In the genomic region with DNA sequence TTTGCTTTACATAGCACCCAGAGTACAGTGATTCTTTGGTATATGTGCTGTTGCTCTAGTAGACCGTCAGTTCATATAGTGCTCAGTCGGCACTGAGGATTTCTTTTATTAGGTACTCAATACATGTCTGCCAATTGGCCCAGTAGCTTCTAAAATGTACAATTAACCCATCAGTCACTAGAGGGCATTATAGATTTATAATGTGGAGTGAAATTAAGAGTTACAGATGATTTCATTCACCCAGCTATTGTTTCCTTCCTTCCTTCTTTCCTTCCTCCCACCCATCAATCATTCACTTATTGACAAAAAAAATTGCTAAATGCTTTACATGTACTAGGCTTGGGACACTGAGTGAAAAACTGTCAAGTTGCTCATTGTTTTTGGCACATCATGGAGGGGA, we compare ENCODE assay signal across 9 cellular contexts.
DNase-seq lines count a peak whose midpoint lies in the region; FAIRE-seq and TF ChIP-seq lines count a peak whose summit lies in the region.
"Had no signal": no experiment of that assay in that cellular context is flagged by ENCODE, and none has a peak within 500 bp of the region (broad histone marks: within the 10 kb centered on the region; RNA-seq: fewer than 3 reads in every experiment).

No MANE protein-coding gene starts in this region.

- H3K23me2 ChIP-seq in H1 (ENCODE audit: low read depth, low read length), result no peaks in the 10 kb centered on the region

- H3K4me2 ChIP-seq in H1 (ENCODE audit: insufficient read depth in 1 of 2, low read depth in 2 of 2, low read length in 2 of 2), result no peak overlapping the region
- no peak overlapping the region for H3K4me2 ChIP-seq in smooth muscle cell

- WGBS in H1 (ENCODE audit: extremely low coverage in 1 of 2, insufficient coverage in 1 of 2, insufficient read length in 1 of 2, insufficient replicate concordance in 2 of 2, low coverage in 1 of 2, low lambda C conversion rate in 2 of 2, missing lambda C conversion rate in 1 of 2), 2 experiments, result 84% methylated on average over 2 of the region's 2 CpGs; no CpG with 5 or more reads in 1 of the 2 experiments
- WGBS in smooth muscle cell (ENCODE audit: low lambda C conversion rate), result 65% methylated on average over 2 of the region's 2 CpGs

- H3K9ac ChIP-seq in H1 (replicated peaks in 1 of 4; ENCODE audit: extremely low read depth in 1 of 4, low read depth in 3 of 4, low read length in 3 of 4) (no peak overlapping the region), smooth muscle cell (ENCODE audit: low read depth) (no peak overlapping the region)

- H2BK12ac ChIP-seq in H1 (ENCODE audit: low read depth, low read length), result no peak overlapping the region

- peak; percentile 57 to 61 for TF ChIP-seq RAD21 in H1 (IDR thresholded peaks at IDR 0.05 in 1 of 2, conservative IDR thresholded peaks at IDR 0.05 in 1 of 2; ENCODE audit: low read depth in 2 of 2, low read length in 2 of 2)

- H3F3A ChIP-seq in smooth muscle cell (ENCODE audit: low read depth), result no peaks in the 10 kb centered on the region

- H3K4me3 Mint-ChIP-seq in MCF 10A (ENCODE audit: unreplicated experiment), result no peak overlapping the region

- H4K20me1 ChIP-seq in H1 (replicated peaks in 1 of 2; ENCODE audit: control insufficient read depth in 1 of 2, insufficient read depth in 2 of 2, low read length in 2 of 2) (no peaks in the 10 kb centered on the region), smooth muscle cell (ENCODE audit: low read depth) (no peaks in the 10 kb centered on the region)

- H3K4me3 ChIP-seq in breast epithelium, result no peak overlapping the region
- H3K4me3 ChIP-seq in H1 (ENCODE audit: extremely low read depth in 1 of 4, insufficient read depth in 2 of 4, low read depth in 3 of 4, low read length in 4 of 4), result no peak overlapping the region
- H3K4me3 ChIP-seq in smooth muscle cell, result no peak overlapping the region
- no peak overlapping the region for H3K4me3 ChIP-seq in H7 (ENCODE audit: insufficient read depth, low read depth, low read length)

- H3K27ac Mint-ChIP-seq in MCF 10A (ENCODE audit: low read depth, unreplicated experiment), result no peak overlapping the region

- TF ChIP-seq EP300 in H1 (IDR thresholded peaks at IDR 0.05; ENCODE audit: borderline replicate concordance in 1 of 2, low read depth in 2 of 2, low read length in 2 of 2), result no peak

- H2AFZ ChIP-seq in H1 (ENCODE audit: low read length) (no peak overlapping the region), smooth muscle cell (ENCODE audit: low read depth) (no peak overlapping the region)

- H3K79me1 ChIP-seq in H1 (ENCODE audit: low read depth, low read length), result no peaks in the 10 kb centered on the region

- TF ChIP-seq CTCF in MCF 10A (IDR thresholded peaks at IDR 0.05; ENCODE audit: unreplicated experiment) (peak; percentile 34), breast epithelium (IDR thresholded peaks at IDR 0.05) (no peak), H1 (IDR thresholded peaks at IDR 0.05; ENCODE audit: control extremely low read depth in 1 of 3, insufficient read depth in 1 of 3, low read depth in 1 of 3, low read length in 3 of 3) (no peak; a peak in 1 of 4 replicates), smooth muscle cell (IDR thresholded peaks at IDR 0.05; ENCODE audit: borderline replicate concordance, insufficient read depth, poor library complexity, severe bottlenecking) (peak; percentile 38)

- no peak overlapping the region for H3K27ac ChIP-seq in breast epithelium
- no peak overlapping the region for H3K27ac ChIP-seq in H1 (ENCODE audit: low read depth, low read length)
- no peak overlapping the region for H3K27ac ChIP-seq in smooth muscle cell (ENCODE audit: low read depth)

- H2AK5ac ChIP-seq in H1 (ENCODE audit: low read depth, low read length), result no peak overlapping the region

- DNase-seq in MCF 10A (ENCODE audit: unreplicated experiment) (peak; percentile 40), breast epithelium (ENCODE audit: low spot score in 2 of 2) (no peak), NCI-H748 (lab: John Stamatoyannopoulos, UW; ENCODE audit: unreplicated experiment) (peak; percentile 74), H1 (ENCODE audit: low read depth in 1 of 2, low spot score in 2 of 2) (no peak), smooth muscle cell (lab: John Stamatoyannopoulos, UW; ENCODE audit: unreplicated experiment) (no peak), H7 (no peak), C1 segment of cervical spinal cord (lab: John Stamatoyannopoulos, UW) (no peak), DMS79 (lab: John Stamatoyannopoulos, UW) (no peak)
- DNase-seq: stimulated activated CD4-positive, alpha-beta T cell treated with anti-CD3 and anti-CD28 coated beads, Interleukin-4, amount 100 ng/mL, for 24 hours had no signal

- H4K8ac ChIP-seq in H1 (ENCODE audit: extremely low read depth, insufficient read depth, low read length), result no peak overlapping the region

- no peak overlapping the region for H2BK5ac ChIP-seq in H1 (ENCODE audit: low read depth, low read length)

- H4K91ac ChIP-seq in H1 (replicated peaks; ENCODE audit: insufficient read length, low read length), result no peak overlapping the region

- H3K4me1 ChIP-seq in breast epithelium, result no peaks in the 10 kb centered on the region
- no peaks in the 10 kb centered on the region for H3K4me1 ChIP-seq in H1 (replicated peaks in 1 of 4; ENCODE audit: control insufficient read depth in 3 of 4, insufficient read depth in 4 of 4, low read length in 3 of 4)
- no peaks in the 10 kb centered on the region for H3K4me1 ChIP-seq in smooth muscle cell (ENCODE audit: low read depth)

- no peaks in the 10 kb centered on the region for H3K27me3 ChIP-seq in breast epithelium
- H3K27me3 ChIP-seq in H1 (replicated peaks in 1 of 4; ENCODE audit: control insufficient read depth in 3 of 4, extremely low read depth in 1 of 4, insufficient read depth in 3 of 4, low read length in 3 of 4), result no peaks in the 10 kb centered on the region
- H3K27me3 ChIP-seq in smooth muscle cell (ENCODE audit: low read depth), result no peaks in the 10 kb centered on the region
- no peaks in the 10 kb centered on the region for H3K27me3 ChIP-seq in H7 (ENCODE audit: control insufficient read depth, insufficient read depth, low read length)

- BruUV-seq in MCF 10A (replicated peaks; lab: Mats Ljungman, UMichigan), result no TSS peak

- H2BK20ac ChIP-seq in H1 (ENCODE audit: low read length), result no peak overlapping the region

- H4K5ac ChIP-seq in H1 (ENCODE audit: insufficient read length, low read depth, low read length), result no peak overlapping the region

- H3K36me3 Mint-ChIP-seq in MCF 10A (ENCODE audit: insufficient read depth, unreplicated experiment), result no peaks in the 10 kb centered on the region

- no peak overlapping the region for H3K23ac ChIP-seq in H1 (ENCODE audit: insufficient read length)

- H3K56ac ChIP-seq in H1 (replicated peaks; ENCODE audit: insufficient read length, low read depth, low read length), result no peak overlapping the region

- H3K18ac ChIP-seq in H1 (ENCODE audit: extremely low read depth, low read length), result no peak overlapping the region

- FAIRE-seq in H1 (lab: Jason Lieb, UNC), result no peak

- no peaks in the 10 kb centered on the region for H3K79me2 ChIP-seq in H1 (ENCODE audit: control insufficient read depth in 1 of 2, insufficient read depth in 2 of 2, low read length in 2 of 2)
- H3K79me2 ChIP-seq in smooth muscle cell (ENCODE audit: low read depth), result no peaks in the 10 kb centered on the region

- H2BK15ac ChIP-seq in H1 (ENCODE audit: low read length), result no peak overlapping the region

- peaks cover 12% of the 10 kb centered on the region for H3K4me1 Mint-ChIP-seq in MCF 10A (ENCODE audit: insufficient read depth, unreplicated experiment)

- no peak overlapping the region for H3K4ac ChIP-seq in H1 (replicated peaks; ENCODE audit: insufficient read length, low read depth, low read length)

- H3K9me3 ChIP-seq in breast epithelium (no peaks in the 10 kb centered on the region), H1 (ENCODE audit: insufficient read depth in 2 of 2, low read depth in 1 of 2, low read length in 1 of 2) (no peaks in the 10 kb centered on the region), smooth muscle cell (replicated peaks; ENCODE audit: low read depth) (no peaks in the 10 kb centered on the region)

- no peaks in the 10 kb centered on the region for H3K9me3 Mint-ChIP-seq in MCF 10A (ENCODE audit: unreplicated experiment)

- H3K36me3 ChIP-seq in breast epithelium (no peaks in the 10 kb centered on the region), H1 (ENCODE audit: control insufficient read depth in 2 of 4, insufficient read depth in 4 of 4, low read length in 3 of 4) (no peaks in the 10 kb centered on the region), smooth muscle cell (ENCODE audit: low read depth) (no peaks in the 10 kb centered on the region), H7 (replicated peaks; ENCODE audit: control insufficient read depth, insufficient read depth, low read length) (no peaks in the 10 kb centered on the region)

- no peak overlapping the region for H2BK120ac ChIP-seq in H1 (replicated peaks; ENCODE audit: low read depth, low read length)

- no peak overlapping the region for H3K14ac ChIP-seq in H1 (ENCODE audit: insufficient read length)

- H3K27me3 Mint-ChIP-seq in MCF 10A (ENCODE audit: insufficient read depth, unreplicated experiment), result no peaks in the 10 kb centered on the region

- POLR2A ChIA-PET in MCF 10A (lab: Yijun Ruan, JAX) (interaction anchor here (1.3 kb wide), 1 partner anchor 103 kb away, joined by 3 read pairs; no protein-coding TSS in a partner anchor), H1 (lab: Charles Lee; ENCODE audit: partially characterized antibody) (no interaction called here)

- CTCF ChIA-PET in MCF 10A (lab: Yijun Ruan, JAX) (interaction anchor here (0.6 to 5.7 kb wide), 18 partner anchors 11 to 1230 kb away, joined by 3 to 39 read pairs (median 4); partner anchors contain the start of gene PLPP3), H1 (lab: Charles Lee; ENCODE audit: partially characterized antibody) (interaction anchor here (0.7 to 2.3 kb wide), 34 partner anchors 8 to 1101 kb away, joined by 3 to 14 read pairs (median 4); partner anchors contain the start of gene PLPP3)

- no peak for TF ChIP-seq POLR2A in breast epithelium (IDR thresholded peaks at IDR 0.05)
- TF ChIP-seq POLR2A in H1 (IDR thresholded peaks at IDR 0.05; ENCODE audit: control extremely low read depth in 1 of 2, low read depth in 2 of 2, low read length in 2 of 2), result no peak

- intact Hi-C loops in MCF 10A (cut with micrococcal nuclease), result loop anchor here (2.0 to 10.0 kb wide), 4 partner anchors 194 to 1100 kb away; partner anchors contain the start of gene PLPP3
- intact Hi-C loops in breast epithelium (cut with DNase I; ENCODE audit: low total_unique reads), result no loop called here

TF ChIP-seq in H1, 55 proteins besides CTCF, POLR2A, EP300 and RAD21 (continues in another document):
- TF ChIP-seq CHD2 (IDR thresholded peaks at IDR 0.05; ENCODE audit: low read length), result no peak
- no peak for TF ChIP-seq CEBPB (IDR thresholded peaks at IDR 0.05; ENCODE audit: low read depth, low read length)
- TF ChIP-seq CREB1 (IDR thresholded peaks at IDR 0.05), result no peak
- no peak for TF ChIP-seq RXRA (IDR thresholded peaks at IDR 0.05; ENCODE audit: insufficient read depth, low read depth, low read length)
- TF ChIP-seq TBP (IDR thresholded peaks at IDR 0.05; ENCODE audit: low read depth, low read length), result no peak
- TF ChIP-seq TCF12 (IDR thresholded peaks at IDR 0.05; ENCODE audit: low read depth, low read length), result no peak
- TF ChIP-seq EZH2 (IDR thresholded peaks at IDR 0.05; ENCODE audit: low read depth, low read length, severe bottlenecking), result no peak
- TF ChIP-seq POU5F1 (IDR thresholded peaks at IDR 0.05; ENCODE audit: low read depth, low read length), result no peak

Comparison
In these comparisons a context has a peak if more than half of its experiments do, and no peak if none do; other contexts are left out.
1. DNase-seq: peak in MCF 10A (single experiment) and NCI-H748 (single experiment); none in breast epithelium (0 of 2), H1 (0 of 2), smooth muscle cell (single experiment), H7 (single experiment), C1 segment of cervical spinal cord (0 of 14) and DMS79 (single experiment).
2. CTCF ChIP-seq: peak in MCF 10A (single experiment) and smooth muscle cell (single experiment); none in breast epithelium (0 of 3) and H1 (0 of 3).